In genomic region chr11:13134886-13135285, GRCh38 we compare ENCODE assay signal across 18 cellular contexts.
DNase-seq lines count a peak whose midpoint lies in the region; ATAC-seq, FAIRE-seq and TF ChIP-seq lines count a peak whose summit lies in the region.
"Had no signal": no experiment of that assay in that cellular context is flagged by ENCODE, and none has a peak within 500 bp of the region (broad histone marks: within the 10 kb centered on the region; RNA-seq: fewer than 3 reads in every experiment).

No MANE protein-coding gene starts in this region.

- CTCF ChIA-PET in A549 (lab: Yijun Ruan, JAX) = interaction anchor here (1.0 kb wide), 1 partner anchor 124 kb away, joined by 3 read pairs; no protein-coding TSS in a partner anchor
- CTCF ChIA-PET in HCT116 (lab: Charles Lee) = no interaction called here

- no peaks in the 10 kb centered on the region for H3K9me2 ChIP-seq in HCT116 (ENCODE audit: insufficient read depth)

- peak overlapping the region; percentile 68 for H2AFZ ChIP-seq in HCT116 (ENCODE audit: low read depth, low read length, poor library complexity, severe bottlenecking)

- peaks cover 4% of the 10 kb centered on the region for H3K36me3 Mint-ChIP-seq in nephron (ENCODE audit: low read depth)

- no peak overlapping the region for H3K9ac ChIP-seq in HCT116 (ENCODE audit: low read length)

- no peak for TF ChIP-seq CTCF in A549 (IDR thresholded peaks at IDR 0.05)
- TF ChIP-seq CTCF in HCT116 (IDR thresholded peaks at IDR 0.05 in 2 of 3, conservative IDR thresholded peaks at IDR 0.05 in 1 of 3; ENCODE audit: borderline replicate concordance in 1 of 3, insufficient read depth in 1 of 3, low read depth in 2 of 3, low read length in 2 of 3) = no peak
- no peak for TF ChIP-seq CTCF in nephron (IDR thresholded peaks at IDR 0.05; ENCODE audit: unreplicated experiment in 3 of 3)

- H3K36me3 ChIP-seq in HCT116 (ENCODE audit: control insufficient read depth in 1 of 2, insufficient read depth in 2 of 2, low read length in 2 of 2) = no peaks in the 10 kb centered on the region
- H3K36me3 ChIP-seq: HAP-1, sigmoid colon, upper lobe of right lung had no signal

- H3K4me3 Mint-ChIP-seq in nephron = no peak overlapping the region
- H3K4me3 Mint-ChIP-seq: activated naive CD8-positive, alpha-beta T cell treated with anti-CD3 and anti-CD28 coated beads, Interleukin-2, amount 10 ng/mL, durations not matched to agents 7 days and 5 days had no signal

- peaks cover 15% of the 10 kb centered on the region for H3K9me3 Mint-ChIP-seq in nephron

- H3K27ac Mint-ChIP-seq in nephron = peak overlapping the region; percentile 34 to 85 (median 74)
- H3K27ac Mint-ChIP-seq: activated naive CD8-positive, alpha-beta T cell treated with anti-CD3 and anti-CD28 coated beads, Interleukin-2, amount 10 ng/mL, durations not matched to agents 7 days and 5 days had no signal

- RAD21 ChIA-PET in HCT116 (lab: Charles Lee; ENCODE audit: low non-redundant PET in 1 of 2, low total read pairs in 2 of 2, uncharacterized antibody in 2 of 2, unreplicated experiment in 2 of 2) = no interaction called here

- ATAC-seq in A549 = no peak
- no peak for ATAC-seq in HCT116
- no peak for ATAC-seq in HG02610 (IDR thresholded peaks at IDR 0.05; ENCODE audit: unreplicated experiment)
- ATAC-seq in GM21619 (IDR thresholded peaks at IDR 0.05; ENCODE audit: unreplicated experiment) = no peak
- ATAC-seq: left colon; stimulated activated naive CD8-positive, alpha-beta T cell treated with anti-CD3 and anti-CD28 coated beads, Interleukin-15, Interleukin-2, amounts not matched to agents 100 U/mL and 50 U/mL, for 24 hours; upper lobe of right lung had no signal

- H3K4me1 ChIP-seq in A549 (peaks cover 29% of the 10 kb centered on the region), HCT116 (ENCODE audit: control insufficient read depth in 1 of 2, insufficient read depth in 2 of 2, low read length in 2 of 2) (peaks cover 7 to 35% of the 10 kb centered on the region in 2 experiments)
- H3K4me1 ChIP-seq: HAP-1, sigmoid colon, upper lobe of right lung had no signal

- H4K20me1 ChIP-seq in HCT116 (ENCODE audit: insufficient read depth) = no peaks in the 10 kb centered on the region

- TF ChIP-seq POLR2A in A549 (IDR thresholded peaks at IDR 0.05; ENCODE audit: low read length) (no peak), HCT116 (IDR thresholded peaks at IDR 0.05; ENCODE audit: borderline replicate concordance, extremely low read depth, insufficient read depth, insufficient read length) (no peak)

- no peak for TF ChIP-seq RAD21 in A549 (conservative IDR thresholded peaks at IDR 0.05 in 1 of 2, IDR thresholded peaks at IDR 0.05 in 1 of 2)
- no peak for TF ChIP-seq RAD21 in HCT116 (IDR thresholded peaks at IDR 0.05; ENCODE audit: low read depth)

- intact Hi-C loops in HCT116 (cut with micrococcal nuclease) = no loop called here

- POLR2A ChIA-PET in A549 (lab: Yijun Ruan, JAX) (no interaction called here), HCT116 (lab: Charles Lee) (no interaction called here)

- no peak for FAIRE-seq in A549 (lab: Jason Lieb, UNC)

- H3K27ac ChIP-seq in A549 (peak overlapping the region; percentile 36 to 98; a peak in 4 of 6 replicates), HCT116 (ENCODE audit: low read depth, low read length) (no peak overlapping the region), angular gyrus (ENCODE audit: low read depth, low read length) (peak overlapping the region; percentile 65)
- H3K27ac ChIP-seq: sigmoid colon, upper lobe of right lung had no signal

- H3K4me3 ChIP-seq in A549 = no peak overlapping the region
- no peak overlapping the region for H3K4me3 ChIP-seq in HCT116 (replicated peaks in 1 of 2; ENCODE audit: low read depth in 1 of 2, low read length in 2 of 2)
- H3K4me3 ChIP-seq: HAP-1, sigmoid colon, upper lobe of right lung had no signal

- no peaks in the 10 kb centered on the region for H3K27me3 Mint-ChIP-seq in nephron (ENCODE audit: low read depth)

- no peak for TF ChIP-seq EP300 in A549 (IDR thresholded peaks at IDR 0.05)

- BruUV-seq in HCT116 (replicated peaks; lab: Mats Ljungman, UMichigan) = no TSS peak

- H3K27me3 ChIP-seq in HCT116 (ENCODE audit: insufficient read depth, low read length) = no peaks in the 10 kb centered on the region
- H3K27me3 ChIP-seq: sigmoid colon, upper lobe of right lung had no signal

- H3K4me1 Mint-ChIP-seq in nephron = peaks cover 24% of the 10 kb centered on the region

- WGBS in A549 (ENCODE audit: missing lambda C conversion rate) = 96% methylated on average over 2 of the region's 2 CpGs

- H3K4me2 ChIP-seq in A549 (no peak overlapping the region), HCT116 (ENCODE audit: low read length) (no peak overlapping the region; the same call in 1 of the 2 replicates)

- peaks cover 8% of the 10 kb centered on the region; the same call in 2 of the 3 replicates for H3K9me3 ChIP-seq in A549
- H3K9me3 ChIP-seq in HCT116 (ENCODE audit: control insufficient read depth in 1 of 2, insufficient read depth in 1 of 2, low read depth in 1 of 2, low read length in 2 of 2) = no peaks in the 10 kb centered on the region
- H3K9me3 ChIP-seq: HAP-1, sigmoid colon, upper lobe of right lung had no signal

- no peaks in the 10 kb centered on the region for H3K79me2 ChIP-seq in HCT116 (ENCODE audit: insufficient read depth, low read length)

- DNase-seq in A549 (ENCODE audit: low read depth in 1 of 2, low spot score in 1 of 2) (no peak), HCT116 (ENCODE audit: low read depth, low spot score) (no peak), RPMI8226 (no peak), T-helper 9 cell (no peak)
- DNase-seq: activated CD4-positive, CD25-positive, alpha-beta regulatory T cell treated with anti-CD3 and anti-CD28 coated beads, Interleukin-2, amount 50 U/mL, for 72 hours; activated naive CD8-positive, alpha-beta T cell treated with anti-CD3 and anti-CD28 coated beads, Interleukin-2, amount 10 ng/mL, durations not matched to agents 7 days and 5 days; effector CD4-positive, alpha-beta T cell; left colon; NCI-H1105; Right ventricle myocardium superior; sigmoid colon; stimulated activated naive CD8-positive, alpha-beta T cell treated with anti-CD3 and anti-CD28 coated beads, Interleukin-15, Interleukin-2, amounts not matched to agents 100 U/mL and 50 U/mL, for 24 hours; upper lobe of right lung had no signal

TF ChIP-seq in A549, 52 proteins besides CTCF, POLR2A, EP300 and RAD21 (continues in another document):
- no peak for TF ChIP-seq JUN (IDR thresholded peaks at IDR 0.05)
- no peak for TF ChIP-seq TP53 (CRISPR knock-in tag; IDR thresholded peaks at IDR 0.05)
- no peak for TF ChIP-seq HDAC2 (IDR thresholded peaks at IDR 0.05)
- no peak for TF ChIP-seq USF2 (IDR thresholded peaks at IDR 0.05)
- no peak for TF ChIP-seq EHMT2 (IDR thresholded peaks at IDR 0.05; ENCODE audit: low read depth)
- no peak for TF ChIP-seq MYC (IDR thresholded peaks at IDR 0.05; ENCODE audit: borderline replicate concordance, low read length)
- no peak for TF ChIP-seq ZFP36 (IDR thresholded peaks at IDR 0.05; ENCODE audit: borderline replicate concordance, partially characterized antibody)
- no peak for TF ChIP-seq PBX3 (IDR thresholded peaks at IDR 0.05)
- TF ChIP-seq SMC3 (IDR thresholded peaks at IDR 0.05) = no peak

TF ChIP-seq in HCT116, 20 proteins besides CTCF, POLR2A, EP300 and RAD21:
- TF ChIP-seq REST (IDR thresholded peaks at IDR 0.05; ENCODE audit: low read depth) (no peak), CEBPB (IDR thresholded peaks at IDR 0.05; ENCODE audit: low read depth) (no peak), EZH2 (IDR thresholded peaks at IDR 0.05) (no peak), ZBTB33 (IDR thresholded peaks at IDR 0.05; ENCODE audit: extremely low read depth, insufficient replicate concordance, low read length) (no peak), ZFX (IDR thresholded peaks at IDR 0.05) (no peak)
